In genomic region chr12:89273525-89273924, GRCh38 we compare ENCODE assay signal across 25 cellular contexts.
"Had no signal": no experiment of that assay in that cellular context is flagged by ENCODE, and none has a peak within 500 bp of the region (broad histone marks: within the 10 kb centered on the region; RNA-seq: fewer than 3 reads in every experiment).

No MANE protein-coding gene starts in this region.

- H3K27ac ChIP-seq: foreskin keratinocyte, left lung, sigmoid colon, uterus had no signal

- H3K9me3 ChIP-seq: left lung, sigmoid colon, uterus had no signal

- H3K27me3 Mint-ChIP-seq: activated naive CD4-positive, alpha-beta T cell treated with anti-CD3 and anti-CD28 coated beads, Interleukin-2, amount 10 ng/mL, durations not matched to agents 7 days and 5 days; dendritic cell treated with granulocyte-macrophage colony-stimulating factor and Interleukin-4, amounts not matched to agents 40 ng/mL and 50 ng/mL, for 4 days; naive thymus-derived CD4-positive, alpha-beta T cell; stimulated activated naive B cell treated with anti-CD40 and anti-IgM and Interleukin-4, amounts not matched to agents 10 μg/mL and 1 μg/mL and 100 μg/mL, for 72 hours had no signal

- H3K4me3 ChIP-seq: left lung, sigmoid colon, smooth muscle cell, uterus had no signal

- H3K36me3 Mint-ChIP-seq: brain, immature natural killer cell had no signal

- H3K27ac Mint-ChIP-seq: activated CD8-positive, alpha-beta T cell treated with anti-CD3 and anti-CD28 coated beads, Interleukin-2, amount 10 ng/mL, durations not matched to agents 7 days and 5 days; activated naive CD4-positive, alpha-beta T cell treated with anti-CD3 and anti-CD28 coated beads, Interleukin-2, amount 10 ng/mL, durations not matched to agents 7 days and 5 days; brain; dendritic cell treated with granulocyte-macrophage colony-stimulating factor and Interleukin-4, amounts not matched to agents 40 ng/mL and 50 ng/mL, for 4 days; stimulated activated naive B cell treated with anti-CD40 and anti-IgM and Interleukin-4, amounts not matched to agents 10 μg/mL and 1 μg/mL and 100 μg/mL, for 72 hours had no signal

- FAIRE-seq: endometrium had no signal

- H3K4me1 Mint-ChIP-seq: brain had no signal

- H3K4me3 Mint-ChIP-seq: activated CD8-positive, alpha-beta T cell treated with anti-CD3 and anti-CD28 coated beads, Interleukin-2, amount 10 ng/mL, durations not matched to agents 7 days and 5 days; activated naive CD4-positive, alpha-beta T cell treated with anti-CD3 and anti-CD28 coated beads, Interleukin-2, amount 10 ng/mL, durations not matched to agents 7 days and 5 days; activated T-cell treated with anti-CD3 and anti-CD28 coated beads, Interleukin-2, amount 50 U/mL, for 4 hours; brain; dendritic cell treated with granulocyte-macrophage colony-stimulating factor and Interleukin-4, amounts not matched to agents 40 ng/mL and 50 ng/mL, for 4 days; neural crest cell; stimulated activated naive B cell treated with anti-CD40 and anti-IgM and Interleukin-4, amounts not matched to agents 10 μg/mL and 1 μg/mL and 100 μg/mL, for 72 hours had no signal

- H3K4me1 ChIP-seq: foreskin keratinocyte, left lung, sigmoid colon, uterus had no signal

- H3K4me2 ChIP-seq: smooth muscle cell had no signal

- ATAC-seq: activated CD8-positive, alpha-beta T cell treated with anti-CD3 and anti-CD28 coated beads, Interleukin-2, amount 10 ng/mL, durations not matched to agents 7 days and 5 days; activated T-cell treated with anti-CD3 and anti-CD28 coated beads, Interleukin-2, amount 50 U/mL, for 4 hours; foreskin keratinocyte; left lung; naive thymus-derived CD4-positive, alpha-beta T cell; stimulated activated naive B cell treated with anti-CD40 and anti-IgM and Interleukin-4, amounts not matched to agents 10 μg/mL and 1 μg/mL and 100 μg/mL, for 72 hours had no signal

- DNase-seq: activated CD4-positive, alpha-beta T cell treated with anti-CD3 and anti-CD28 coated beads for 48 hours; activated CD4-positive, CD25-positive, alpha-beta regulatory T cell; activated CD8-positive, alpha-beta T cell treated with anti-CD3 and anti-CD28 coated beads, Interleukin-2, amount 10 ng/mL, durations not matched to agents 7 days and 5 days; activated effector memory CD4-positive, alpha-beta T cell treated with Interleukin-2 at 50 U/mL for 16 hours; activated naive CD4-positive, alpha-beta T cell treated with anti-CD3 and anti-CD28 coated beads, Interleukin-2, amount 10 ng/mL, durations not matched to agents 7 days and 5 days; activated T-cell treated with anti-CD3 and anti-CD28 coated beads, Interleukin-2, amount 50 U/mL, for 4 hours; anterior cingulate cortex; effector CD4-positive, alpha-beta T cell; foreskin keratinocyte; immature natural killer cell; left lung; naive thymus-derived CD4-positive, alpha-beta T cell; occipital lobe; sigmoid colon; stimulated activated CD4-positive, alpha-beta T cell treated with anti-CD3 and anti-CD28 coated beads, Interleukin-15, amount 100 ng/mL, for 24 hours; stimulated activated CD4-positive, alpha-beta T cell treated with anti-CD3 and anti-CD28 coated beads, Interleukin-2, amount 100 ng/mL, for 48 hours; stimulated activated CD8-positive, alpha-beta memory T cell treated with anti-CD3 and anti-CD28 coated beads, Interleukin-4, amount 100 ng/mL, for 48 hours; stimulated activated naive B cell treated with anti-CD40 and anti-IgM and Interleukin-4, amounts not matched to agents 10 μg/mL and 1 μg/mL and 100 μg/mL, for 72 hours; trophoblast cell; uterus had no signal
